In genomic region chr7:155452505-155453295, GRCh38 we compare ENCODE assay signal across 29 cellular contexts. TPM values are rescaled to one million over a fixed set of nuclear protein-coding genes. Genes with fewer than 3 reads are reported as not detected.
"Had no signal": no experiment of that assay in that cellular context is flagged by ENCODE, and none has a peak within 500 bp of the region (broad histone marks: within the 10 kb centered on the region; RNA-seq: fewer than 3 reads in every experiment).

No MANE protein-coding gene starts in this region.

- H3K4me3 Mint-ChIP-seq: activated T-cell treated with anti-CD3 and anti-CD28 coated beads, Interleukin-2, amount 50 U/mL, for 72 hours; nephron progenitor cell; T-helper 1 cell treated with Interleukin-12 subunit alpha and Interleukin-12 subunit beta and Interleukin-4 antibody, amounts not matched to agents 30 μg/mL and 1 μg/mL, for 36 hours had no signal

- ATAC-seq: activated T-cell treated with anti-CD3 and anti-CD28 coated beads, Interleukin-2, amount 50 U/mL, for 72 hours; gastrocnemius medialis; right cardiac atrium had no signal

- H3K27ac ChIP-seq: colonic mucosa, gastrocnemius medialis, left ventricle myocardium inferior, parathyroid adenoma, thoracic aorta, uterus had no signal

- DNase-seq: activated CD4-positive, alpha-beta T cell treated with anti-CD3 and anti-CD28 coated beads for 1 hour; activated effector memory CD4-positive, alpha-beta T cell treated with Interleukin-2 at 50 U/mL for 16 hours; activated naive CD4-positive, alpha-beta T cell treated with Interleukin-2 at 50 U/mL for 16 hours; activated T-cell treated with anti-CD3 and anti-CD28 coated beads for 4 hours; activated T-cell treated with anti-CD3 and anti-CD28 coated beads, Interleukin-2, amount 50 U/mL, for 72 hours; amygdala; cerebellar nuclear complex; colonic mucosa; effector memory CD4-positive, alpha-beta T cell; erythroblast; gastrocnemius medialis; glutamatergic neuron; islet precursor cell; left ventricle myocardium inferior; nephron progenitor cell; nucleus accumbens; right cardiac atrium; stimulated activated naive CD4-positive, alpha-beta T cell treated with Interleukin-2 at 50 U/mL for 16 hours; SW 1271; T1000; trophoblast cell; uterus had no signal

- H3K79me2 ChIP-seq: parathyroid adenoma had no signal

- H3K9me3 ChIP-seq: colonic mucosa, gastrocnemius medialis, left ventricle myocardium inferior, thoracic aorta, uterus had no signal

- FAIRE-seq: bronchial epithelial cell had no signal

- H3K27ac Mint-ChIP-seq: activated T-cell treated with anti-CD3 and anti-CD28 coated beads, Interleukin-2, amount 50 U/mL, for 72 hours; nephron progenitor cell; T-helper 1 cell treated with Interleukin-12 subunit alpha and Interleukin-12 subunit beta and Interleukin-4 antibody, amounts not matched to agents 30 μg/mL and 1 μg/mL, for 36 hours had no signal

- H3K9ac ChIP-seq: parathyroid adenoma had no signal

- H3K36me3 ChIP-seq: colonic mucosa, gastrocnemius medialis, left ventricle myocardium inferior, thoracic aorta, uterus had no signal

- H3K9me3 Mint-ChIP-seq: activated T-cell treated with anti-CD3 and anti-CD28 coated beads, Interleukin-2, amount 50 U/mL, for 72 hours; nephron progenitor cell; T-helper 1 cell treated with Interleukin-12 subunit alpha and Interleukin-12 subunit beta and Interleukin-4 antibody, amounts not matched to agents 30 μg/mL and 1 μg/mL, for 36 hours had no signal

- H2AFZ ChIP-seq: parathyroid adenoma had no signal

- H3K4me3 ChIP-seq: colonic mucosa, left ventricle myocardium inferior, thoracic aorta, uterus had no signal

RNA-seq across cellular contexts. Expression of gene EN2, which starts 5.2 kb away (rescaled TPM):
- total RNA-seq: activated T-cell treated with anti-CD3 and anti-CD28 coated beads, Interleukin-2, amount 50 U/mL, for 72 hours; bronchial epithelial cell; colonic mucosa; lung microvascular endothelial cell; mucosa of gallbladder; pulmonary artery endothelial cell had no signal
